In genomic region chr20:9829835-9830234, GRCh38 we compare ENCODE assay signal across 1 cellular context.
A peak's percentile ranks its signal among the peaks of the same experiment; 100 is the strongest.
TF ChIP-seq lines count a peak whose summit lies in the region.

No MANE protein-coding gene starts in this region.

TF ChIP-seq in H1, 55 proteins besides CTCF, POLR2A, EP300 and RAD21:
- no peak for TF ChIP-seq CBX5 (IDR thresholded peaks at IDR 0.05; ENCODE audit: low read depth, low read length)
- no peak for TF ChIP-seq CEBPB (IDR thresholded peaks at IDR 0.05; ENCODE audit: low read depth, low read length)
- TF ChIP-seq CTBP2 (IDR thresholded peaks at IDR 0.05; ENCODE audit: borderline replicate concordance, insufficient read depth, insufficient read length, low read length) = no peak
- 0 out of 2 replicates have a peak, but pooled peaks have one; percentile 32 for TF ChIP-seq SP1 (IDR thresholded peaks at IDR 0.05; ENCODE audit: low read depth, low read length)
- peak; percentile 19 for TF ChIP-seq SIX5 (IDR thresholded peaks at IDR 0.05; ENCODE audit: low read depth, low read length)
- TF ChIP-seq JUND (IDR thresholded peaks at IDR 0.05; ENCODE audit: low read length) = no peak
- TF ChIP-seq SRF (IDR thresholded peaks at IDR 0.05; ENCODE audit: low read depth, low read length) = no peak
- no peak for TF ChIP-seq ASH2L (IDR thresholded peaks at IDR 0.05; ENCODE audit: low read length)
- TF ChIP-seq, protein P1, sequence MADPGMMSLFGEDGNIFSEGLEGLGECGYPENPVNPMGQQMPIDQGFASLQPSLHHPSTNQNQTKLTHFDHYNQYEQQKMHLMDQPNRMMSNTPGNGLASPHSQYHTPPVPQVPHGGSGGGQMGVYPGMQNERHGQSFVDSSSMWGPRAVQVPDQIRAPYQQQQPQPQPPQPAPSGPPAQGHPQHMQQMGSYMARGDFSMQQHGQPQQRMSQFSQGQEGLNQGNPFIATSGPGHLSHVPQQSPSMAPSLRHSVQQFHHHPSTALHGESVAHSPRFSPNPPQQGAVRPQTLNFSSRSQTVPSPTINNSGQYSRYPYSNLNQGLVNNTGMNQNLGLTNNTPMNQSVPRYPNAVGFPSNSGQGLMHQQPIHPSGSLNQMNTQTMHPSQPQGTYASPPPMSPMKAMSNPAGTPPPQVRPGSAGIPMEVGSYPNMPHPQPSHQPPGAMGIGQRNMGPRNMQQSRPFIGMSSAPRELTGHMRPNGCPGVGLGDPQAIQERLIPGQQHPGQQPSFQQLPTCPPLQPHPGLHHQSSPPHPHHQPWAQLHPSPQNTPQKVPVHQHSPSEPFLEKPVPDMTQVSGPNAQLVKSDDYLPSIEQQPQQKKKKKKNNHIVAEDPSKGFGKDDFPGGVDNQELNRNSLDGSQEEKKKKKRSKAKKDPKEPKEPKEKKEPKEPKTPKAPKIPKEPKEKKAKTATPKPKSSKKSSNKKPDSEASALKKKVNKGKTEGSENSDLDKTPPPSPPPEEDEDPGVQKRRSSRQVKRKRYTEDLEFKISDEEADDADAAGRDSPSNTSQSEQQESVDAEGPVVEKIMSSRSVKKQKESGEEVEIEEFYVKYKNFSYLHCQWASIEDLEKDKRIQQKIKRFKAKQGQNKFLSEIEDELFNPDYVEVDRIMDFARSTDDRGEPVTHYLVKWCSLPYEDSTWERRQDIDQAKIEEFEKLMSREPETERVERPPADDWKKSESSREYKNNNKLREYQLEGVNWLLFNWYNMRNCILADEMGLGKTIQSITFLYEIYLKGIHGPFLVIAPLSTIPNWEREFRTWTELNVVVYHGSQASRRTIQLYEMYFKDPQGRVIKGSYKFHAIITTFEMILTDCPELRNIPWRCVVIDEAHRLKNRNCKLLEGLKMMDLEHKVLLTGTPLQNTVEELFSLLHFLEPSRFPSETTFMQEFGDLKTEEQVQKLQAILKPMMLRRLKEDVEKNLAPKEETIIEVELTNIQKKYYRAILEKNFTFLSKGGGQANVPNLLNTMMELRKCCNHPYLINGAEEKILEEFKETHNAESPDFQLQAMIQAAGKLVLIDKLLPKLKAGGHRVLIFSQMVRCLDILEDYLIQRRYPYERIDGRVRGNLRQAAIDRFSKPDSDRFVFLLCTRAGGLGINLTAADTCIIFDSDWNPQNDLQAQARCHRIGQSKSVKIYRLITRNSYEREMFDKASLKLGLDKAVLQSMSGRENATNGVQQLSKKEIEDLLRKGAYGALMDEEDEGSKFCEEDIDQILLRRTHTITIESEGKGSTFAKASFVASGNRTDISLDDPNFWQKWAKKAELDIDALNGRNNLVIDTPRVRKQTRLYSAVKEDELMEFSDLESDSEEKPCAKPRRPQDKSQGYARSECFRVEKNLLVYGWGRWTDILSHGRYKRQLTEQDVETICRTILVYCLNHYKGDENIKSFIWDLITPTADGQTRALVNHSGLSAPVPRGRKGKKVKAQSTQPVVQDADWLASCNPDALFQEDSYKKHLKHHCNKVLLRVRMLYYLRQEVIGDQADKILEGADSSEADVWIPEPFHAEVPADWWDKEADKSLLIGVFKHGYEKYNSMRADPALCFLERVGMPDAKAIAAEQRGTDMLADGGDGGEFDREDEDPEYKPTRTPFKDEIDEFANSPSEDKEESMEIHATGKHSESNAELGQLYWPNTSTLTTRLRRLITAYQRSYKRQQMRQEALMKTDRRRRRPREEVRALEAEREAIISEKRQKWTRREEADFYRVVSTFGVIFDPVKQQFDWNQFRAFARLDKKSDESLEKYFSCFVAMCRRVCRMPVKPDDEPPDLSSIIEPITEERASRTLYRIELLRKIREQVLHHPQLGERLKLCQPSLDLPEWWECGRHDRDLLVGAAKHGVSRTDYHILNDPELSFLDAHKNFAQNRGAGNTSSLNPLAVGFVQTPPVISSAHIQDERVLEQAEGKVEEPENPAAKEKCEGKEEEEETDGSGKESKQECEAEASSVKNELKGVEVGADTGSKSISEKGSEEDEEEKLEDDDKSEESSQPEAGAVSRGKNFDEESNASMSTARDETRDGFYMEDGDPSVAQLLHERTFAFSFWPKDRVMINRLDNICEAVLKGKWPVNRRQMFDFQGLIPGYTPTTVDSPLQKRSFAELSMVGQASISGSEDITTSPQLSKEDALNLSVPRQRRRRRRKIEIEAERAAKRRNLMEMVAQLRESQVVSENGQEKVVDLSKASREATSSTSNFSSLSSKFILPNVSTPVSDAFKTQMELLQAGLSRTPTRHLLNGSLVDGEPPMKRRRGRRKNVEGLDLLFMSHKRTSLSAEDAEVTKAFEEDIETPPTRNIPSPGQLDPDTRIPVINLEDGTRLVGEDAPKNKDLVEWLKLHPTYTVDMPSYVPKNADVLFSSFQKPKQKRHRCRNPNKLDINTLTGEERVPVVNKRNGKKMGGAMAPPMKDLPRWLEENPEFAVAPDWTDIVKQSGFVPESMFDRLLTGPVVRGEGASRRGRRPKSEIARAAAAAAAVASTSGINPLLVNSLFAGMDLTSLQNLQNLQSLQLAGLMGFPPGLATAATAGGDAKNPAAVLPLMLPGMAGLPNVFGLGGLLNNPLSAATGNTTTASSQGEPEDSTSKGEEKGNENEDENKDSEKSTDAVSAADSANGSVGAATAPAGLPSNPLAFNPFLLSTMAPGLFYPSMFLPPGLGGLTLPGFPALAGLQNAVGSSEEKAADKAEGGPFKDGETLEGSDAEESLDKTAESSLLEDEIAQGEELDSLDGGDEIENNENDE (IDR thresholded peaks at IDR 0.05; ENCODE audit: insufficient replicate concordance, low read length) = no peak
- no peak for TF ChIP-seq BCL11A (IDR thresholded peaks at IDR 0.05; ENCODE audit: low read depth in 2 of 2, low read length in 2 of 2)
- TF ChIP-seq FOSL1 (IDR thresholded peaks at IDR 0.05; ENCODE audit: insufficient read depth, low read depth, low read length) = no peak
- no peak for TF ChIP-seq MAFK (IDR thresholded peaks at IDR 0.05; ENCODE audit: low read depth, low read length)
- no peak for TF ChIP-seq RNF2 (IDR thresholded peaks at IDR 0.05; ENCODE audit: borderline replicate concordance, low read depth, low read length, missing control alignments, poor library complexity, severe bottlenecking)
- no peak for TF ChIP-seq HDAC6 (IDR thresholded peaks at IDR 0.05; ENCODE audit: low read depth, low read length)
- TF ChIP-seq TBP (IDR thresholded peaks at IDR 0.05; ENCODE audit: low read depth, low read length) = no peak
- no peak for TF ChIP-seq RFX5 (IDR thresholded peaks at IDR 0.05; ENCODE audit: borderline replicate concordance, low read depth, low read length)
- no peak for TF ChIP-seq SAP30 (IDR thresholded peaks at IDR 0.05; ENCODE audit: insufficient read depth, insufficient replicate concordance, low read length)
- no peak for TF ChIP-seq RBBP5 (IDR thresholded peaks at IDR 0.05; ENCODE audit: borderline replicate concordance, low read depth, low read length)
- no peak for TF ChIP-seq NANOG (IDR thresholded peaks at IDR 0.05; ENCODE audit: insufficient read depth, low read depth, low read length, poor library complexity, severe bottlenecking)
- TF ChIP-seq SIN3A (conservative IDR thresholded peaks at IDR 0.05 in 1 of 2, IDR thresholded peaks at IDR 0.05 in 1 of 2; ENCODE audit: low read depth in 1 of 2, low read length in 2 of 2) = no peak
- TF ChIP-seq TCF12 (IDR thresholded peaks at IDR 0.05; ENCODE audit: low read depth, low read length) = no peak
- no peak for TF ChIP-seq PHF8 (conservative IDR thresholded peaks at IDR 0.05; ENCODE audit: low read depth, low read length)
- TF ChIP-seq, protein P2, sequence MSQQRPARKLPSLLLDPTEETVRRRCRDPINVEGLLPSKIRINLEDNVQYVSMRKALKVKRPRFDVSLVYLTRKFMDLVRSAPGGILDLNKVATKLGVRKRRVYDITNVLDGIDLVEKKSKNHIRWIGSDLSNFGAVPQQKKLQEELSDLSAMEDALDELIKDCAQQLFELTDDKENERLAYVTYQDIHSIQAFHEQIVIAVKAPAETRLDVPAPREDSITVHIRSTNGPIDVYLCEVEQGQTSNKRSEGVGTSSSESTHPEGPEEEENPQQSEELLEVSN (IDR thresholded peaks at IDR 0.05) = no peak
- no peak for TF ChIP-seq EZH2 (IDR thresholded peaks at IDR 0.05; ENCODE audit: low read depth, low read length, severe bottlenecking)
- TF ChIP-seq SUZ12 (IDR thresholded peaks at IDR 0.05; ENCODE audit: low read length) = no peak
- TF ChIP-seq CREB1 (IDR thresholded peaks at IDR 0.05) = no peak
- TF ChIP-seq TEAD4 (IDR thresholded peaks at IDR 0.05; ENCODE audit: low read depth, low read length) = peak; percentile 83
- 0 out of 4 replicates have a peak, but pooled peaks of 1 of the 2 experiments have one; percentile 53 for TF ChIP-seq HDAC2 (IDR thresholded peaks at IDR 0.05; ENCODE audit: borderline replicate concordance in 1 of 2, low read depth in 2 of 2, low read length in 2 of 2)
- TF ChIP-seq JUN (IDR thresholded peaks at IDR 0.05; ENCODE audit: low read depth, low read length) = no peak
- TF ChIP-seq NRF1 (IDR thresholded peaks at IDR 0.05; ENCODE audit: low read depth, low read length) = no peak
- TF ChIP-seq KDM1A (IDR thresholded peaks at IDR 0.05; ENCODE audit: borderline replicate concordance, low read length) = no peak
- TF ChIP-seq YY1 (IDR thresholded peaks at IDR 0.05; ENCODE audit: low read depth, low read length) = no peak
- TF ChIP-seq SP2 (IDR thresholded peaks at IDR 0.05; ENCODE audit: low read length) = no peak
TF ChIP-seq in H1: peak in this region for 4.
